8 cellular contexts compared by ENCODE assay signal in genomic region chr17:46266656-46267544, GRCh38. TPM values are rescaled to one million over a fixed set of nuclear protein-coding genes. Genes with fewer than 3 reads are reported as not detected.
DNase-seq lines count a peak whose midpoint lies in the region; ATAC-seq lines count a peak whose summit lies in the region.

No MANE protein-coding gene starts in this region.

- no peaks in the 10 kb centered on the region for H3K9me3 ChIP-seq in mononuclear cell (ENCODE audit: low read depth, low read length)

- DNase-seq in COR-L47 (lab: John Stamatoyannopoulos, UW) (peak; percentile 88), HPDE6-E6E7 (ENCODE audit: extremely low spot score) (peak; percentile 89), NOMO-1 treated with dmso at 0.1 percent for 144 hours (lab: John Stamatoyannopoulos, UW; ENCODE audit: unreplicated experiment) (peak; percentile 71), epidermal melanocyte (ENCODE audit: insufficient read length, low spot score) (peak; percentile 78)
- peak; percentile 96 for DNase-seq in activated CD8-positive, alpha-beta memory T cell treated with anti-CD3 and anti-CD28 coated beads, Interleukin-2, amount 50 U/mL, for 48 hours
- peak; percentile 63 to 75 for DNase-seq in stimulated activated CD8-positive, alpha-beta memory T cell treated with anti-CD3 and anti-CD28 coated beads, Interleukin-2, amount 100 ng/mL, for 1 hour (ENCODE audit: low read depth in 2 of 2)

- H3K27me3 ChIP-seq in mononuclear cell (ENCODE audit: insufficient read depth, low read length) = no peaks in the 10 kb centered on the region

- H3K4me1 ChIP-seq in mononuclear cell (ENCODE audit: insufficient read depth, low read length) = peaks cover 31% of the 10 kb centered on the region

- ATAC-seq in GM19467 (IDR thresholded peaks at IDR 0.05; ENCODE audit: unreplicated experiment) = peak; percentile 66

- H3K4me3 ChIP-seq in mononuclear cell (ENCODE audit: low read length) = peak overlapping the region; percentile 79

RNA-seq across cellular contexts. Expression of gene LRRC37A, which starts 28.0 kb away (rescaled TPM):
- 10.9 TPM for total RNA-seq in mononuclear cell

Comparison
In these comparisons a context has a peak if more than half of its experiments do, and no peak if none do; other contexts are left out.
1. Peak in every context shown above with its lines: DNase-seq, ATAC-seq and H3K4me3 ChIP-seq.